In genomic region chr4:104128850-104129213, GRCh38 we compare ENCODE assay signal across 1 cellular context.
TF ChIP-seq lines count a peak whose summit lies in the region.

No MANE protein-coding gene starts in this region.

TF ChIP-seq in HepG2, 621 proteins besides CTCF, POLR2A, EP300 and RAD21 (continued from another document and continues in another):
- TF ChIP-seq HNF1A (IDR thresholded peaks at IDR 0.05; ENCODE audit: low read depth) (peak; percentile 98), HNF1A (CRISPR knock-in tag; IDR thresholded peaks at IDR 0.05; ENCODE audit: borderline replicate concordance) (peak; percentile 98), ZNF775 (CRISPR knock-in tag; IDR thresholded peaks at IDR 0.05; ENCODE audit: borderline replicate concordance) (no peak), FOXP1 (IDR thresholded peaks at IDR 0.05) (no peak), FOXP1 (CRISPR knock-in tag; IDR thresholded peaks at IDR 0.05) (peak; percentile 79), ZNF232 (CRISPR knock-in tag; IDR thresholded peaks at IDR 0.05; ENCODE audit: borderline replicate concordance) (no peak), FOXA3 (CRISPR knock-in tag; IDR thresholded peaks at IDR 0.05) (peak; percentile 92), KLF16 (CRISPR knock-in tag; IDR thresholded peaks at IDR 0.05) (0 out of 4 replicates have a peak, but pooled peaks of 1 of the 2 experiments have one; percentile 26), ZNF225 (CRISPR knock-in tag; IDR thresholded peaks at IDR 0.05) (no peak), TOPORS (CRISPR knock-in tag; IDR thresholded peaks at IDR 0.05) (no peak), NCOA1 (CRISPR knock-in tag; IDR thresholded peaks at IDR 0.05) (no peak), PHF21A (CRISPR knock-in tag; IDR thresholded peaks at IDR 0.05) (no peak), ZNF570 (CRISPR knock-in tag; IDR thresholded peaks at IDR 0.05; ENCODE audit: borderline replicate concordance) (no peak), GATAD2A (CRISPR knock-in tag; IDR thresholded peaks at IDR 0.05) (peak; percentile 73), ZFX (CRISPR knock-in tag; IDR thresholded peaks at IDR 0.05; ENCODE audit: low read depth) (no peak), AHDC1 (CRISPR knock-in tag; IDR thresholded peaks at IDR 0.05; ENCODE audit: borderline replicate concordance) (peak; percentile 84; the same call in 1 of the 2 replicates), FOSL2 (CRISPR knock-in tag; IDR thresholded peaks at IDR 0.05) (peak; percentile 67; the same call in 1 of the 2 replicates), MED8 (CRISPR knock-in tag; IDR thresholded peaks at IDR 0.05; ENCODE audit: insufficient replicate concordance) (no peak), ZNF839 (CRISPR knock-in tag; IDR thresholded peaks at IDR 0.05; ENCODE audit: borderline replicate concordance) (no peak), ZNF160 (CRISPR knock-in tag; IDR thresholded peaks at IDR 0.05) (no peak), ZNF891 (CRISPR knock-in tag; IDR thresholded peaks at IDR 0.05) (no peak), KDM6A (CRISPR knock-in tag; IDR thresholded peaks at IDR 0.05; ENCODE audit: low read depth) (peak; percentile 77; the same call in 1 of the 2 replicates), PAXIP1 (CRISPR knock-in tag; conservative IDR thresholded peaks at IDR 0.05) (peak; percentile 94), ZNF652 (CRISPR knock-in tag; IDR thresholded peaks at IDR 0.05; ENCODE audit: borderline replicate concordance, low read depth) (peak; percentile 61; the same call in 1 of the 2 replicates), FOXK2 (IDR thresholded peaks at IDR 0.05) (0 out of 2 replicates have a peak, but pooled peaks have one; percentile 26), ZNF142 (CRISPR knock-in tag; IDR thresholded peaks at IDR 0.05) (no peak), ARID3A (IDR thresholded peaks at IDR 0.05; ENCODE audit: low read depth, low read length) (peak; percentile 47; the same call in 1 of the 2 replicates), FOXO1 (CRISPR knock-in tag; IDR thresholded peaks at IDR 0.05) (no peak), ZNF704 (CRISPR knock-in tag; IDR thresholded peaks at IDR 0.05; ENCODE audit: borderline replicate concordance) (no peak), MED13 (CRISPR knock-in tag; IDR thresholded peaks at IDR 0.05) (no peak), CBFB (CRISPR knock-in tag; IDR thresholded peaks at IDR 0.05) (no peak), MYC (CRISPR knock-in tag; IDR thresholded peaks at IDR 0.05; ENCODE audit: borderline replicate concordance) (no peak), NCOR1 (IDR thresholded peaks at IDR 0.05; ENCODE audit: borderline replicate concordance, low read length) (no peak), POGZ (CRISPR knock-in tag; IDR thresholded peaks at IDR 0.05) (peak; percentile 64), DR1 (CRISPR knock-in tag; IDR thresholded peaks at IDR 0.05) (no peak), ZNF678 (CRISPR knock-in tag; IDR thresholded peaks at IDR 0.05) (no peak), ZBTB43 (CRISPR knock-in tag; conservative IDR thresholded peaks at IDR 0.05) (no peak), NFIC (IDR thresholded peaks at IDR 0.05; ENCODE audit: low read length) (peak; percentile 47; the same call in 1 of the 2 replicates)
